ENCODE assay signal across 25 cellular contexts in genomic region chr14:104638190-104638589, GRCh38.
"Had no signal": no experiment of that assay in that cellular context is flagged by ENCODE, and none has a peak within 500 bp of the region (broad histone marks: within the 10 kb centered on the region; RNA-seq: fewer than 3 reads in every experiment).

No MANE protein-coding gene starts in this region.

- H3K36me3 ChIP-seq: esophagus squamous epithelium, heart right ventricle, lower lobe of right lung, neutrophil, pancreas, uterus had no signal

- DNase-seq: activated CD4-positive, alpha-beta T cell treated with anti-CD3 and anti-CD28 coated beads for 4 hours; activated CD4-positive, alpha-beta T cell treated with anti-CD3 and anti-CD28 coated beads, Interleukin-2, amount 50 U/mL, for 4 hours; activated effector memory CD4-positive, alpha-beta T cell treated with Interleukin-2 at 50 U/mL for 16 hours; activated naive CD4-positive, alpha-beta T cell treated with Interleukin-2 at 50 U/mL for 16 hours; anterior cingulate cortex; dermis blood vessel endothelial cell; effector CD4-positive, alpha-beta T cell; esophagus squamous epithelium; foreskin melanocyte; heart right ventricle; kidney glomerular epithelial cell; lower lobe of right lung; mesenchymal stem cell; pancreas; right cardiac atrium; stimulated activated CD4-positive, alpha-beta T cell treated with anti-CD3 and anti-CD28 coated beads, Interleukin-2, amount 100 ng/mL, for 48 hours; stimulated activated naive CD8-positive, alpha-beta T cell treated with anti-CD3 and anti-CD28 coated beads, Interleukin-15, Interleukin-2, amounts not matched to agents 100 U/mL and 50 U/mL, for 24 hours; T-helper 1 cell; testis; trophoblast cell; uterus had no signal

- H3K27me3 ChIP-seq: testis, uterus had no signal

- H3K9me3 ChIP-seq: esophagus squamous epithelium, heart right ventricle, lower lobe of right lung, neutrophil, pancreas, testis, uterus had no signal

- H3K27ac ChIP-seq: epithelial cell of prostate, esophagus squamous epithelium, heart right ventricle, lower lobe of right lung, neutrophil, pancreas, testis, uterus had no signal

- ATAC-seq: heart right ventricle; left lobe of liver; lower lobe of right lung; natural killer cell treated with Interleukin-12 subunit alpha and Interleukin-12 subunit beta and Interleukin-15 and Interleukin-18, amount 100 ng/mL, for 72 hours; pancreas; right cardiac atrium; stimulated activated naive CD8-positive, alpha-beta T cell treated with anti-CD3 and anti-CD28 coated beads, Interleukin-15, Interleukin-2, amounts not matched to agents 100 U/mL and 50 U/mL, for 24 hours had no signal

- H3K4me1 ChIP-seq: testis, uterus had no signal

- H3K4me3 ChIP-seq: esophagus squamous epithelium, heart right ventricle, lower lobe of right lung, pancreas, testis, uterus had no signal
